ENCODE assay signal across 1 cellular context in genomic region chr10:103512591-103513382, GRCh38.
A peak's percentile ranks its signal among the peaks of the same experiment; 100 is the strongest.
TF ChIP-seq lines count a peak whose summit lies in the region.

No MANE protein-coding gene starts in this region.

TF ChIP-seq in HepG2, 621 proteins besides CTCF, POLR2A, EP300 and RAD21 (continued from another document and continues in another):
- TF ChIP-seq, protein P1, sequence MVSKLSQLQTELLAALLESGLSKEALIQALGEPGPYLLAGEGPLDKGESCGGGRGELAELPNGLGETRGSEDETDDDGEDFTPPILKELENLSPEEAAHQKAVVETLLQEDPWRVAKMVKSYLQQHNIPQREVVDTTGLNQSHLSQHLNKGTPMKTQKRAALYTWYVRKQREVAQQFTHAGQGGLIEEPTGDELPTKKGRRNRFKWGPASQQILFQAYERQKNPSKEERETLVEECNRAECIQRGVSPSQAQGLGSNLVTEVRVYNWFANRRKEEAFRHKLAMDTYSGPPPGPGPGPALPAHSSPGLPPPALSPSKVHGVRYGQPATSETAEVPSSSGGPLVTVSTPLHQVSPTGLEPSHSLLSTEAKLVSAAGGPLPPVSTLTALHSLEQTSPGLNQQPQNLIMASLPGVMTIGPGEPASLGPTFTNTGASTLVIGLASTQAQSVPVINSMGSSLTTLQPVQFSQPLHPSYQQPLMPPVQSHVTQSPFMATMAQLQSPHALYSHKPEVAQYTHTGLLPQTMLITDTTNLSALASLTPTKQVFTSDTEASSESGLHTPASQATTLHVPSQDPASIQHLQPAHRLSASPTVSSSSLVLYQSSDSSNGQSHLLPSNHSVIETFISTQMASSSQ (IDR thresholded peaks at IDR 0.05; ENCODE audit: low read depth) = peak; percentile 49; the same call in 1 of the 2 replicates
- TF ChIP-seq, protein P1 (CRISPR knock-in tag; IDR thresholded peaks at IDR 0.05; ENCODE audit: borderline replicate concordance) = peak; percentile 61; the same call in 1 of the 2 replicates
- peak; percentile 18; the same call in 1 of the 2 replicates for TF ChIP-seq MAX (IDR thresholded peaks at IDR 0.05)
- TF ChIP-seq FOXA3 (CRISPR knock-in tag; IDR thresholded peaks at IDR 0.05) = peak; percentile 29; the same call in 1 of the 2 replicates
- no peak for TF ChIP-seq CBFB (CRISPR knock-in tag; IDR thresholded peaks at IDR 0.05)
- peak; percentile 47; the same call in 1 of the 2 replicates for TF ChIP-seq ELF1 (CRISPR knock-in tag; IDR thresholded peaks at IDR 0.05)
- TF ChIP-seq KAT8 (CRISPR knock-in tag; IDR thresholded peaks at IDR 0.05) = no peak
- peak; percentile 21; the same call in 1 of the 2 replicates for TF ChIP-seq BCL6 (CRISPR knock-in tag; IDR thresholded peaks at IDR 0.05)
- 0 out of 2 replicates have a peak, but pooled peaks have one; percentile 27 for TF ChIP-seq MXD4 (CRISPR knock-in tag; IDR thresholded peaks at IDR 0.05)
- TF ChIP-seq ZNF746 (CRISPR knock-in tag; IDR thresholded peaks at IDR 0.05) = peak; percentile 89
- TF ChIP-seq ZBTB7A (CRISPR knock-in tag; IDR thresholded peaks at IDR 0.05) = no peak
- TF ChIP-seq FOXA1 (IDR thresholded peaks at IDR 0.05) = no peak
- TF ChIP-seq FOXA1 (CRISPR knock-in tag; IDR thresholded peaks at IDR 0.05) = 0 out of 2 replicates have a peak, but pooled peaks have one; percentile 6
- peak; percentile 73; the same call in 1 of the 2 replicates for TF ChIP-seq TBX2 (CRISPR knock-in tag; IDR thresholded peaks at IDR 0.05; ENCODE audit: borderline replicate concordance)
- no peak for TF ChIP-seq RBAK (CRISPR knock-in tag; IDR thresholded peaks at IDR 0.05)
- no peak for TF ChIP-seq ZNF749 (CRISPR knock-in tag; IDR thresholded peaks at IDR 0.05; ENCODE audit: borderline replicate concordance)
- TF ChIP-seq ZNF460 (CRISPR knock-in tag; IDR thresholded peaks at IDR 0.05; ENCODE audit: borderline replicate concordance) = no peak
- TF ChIP-seq ZNF333 (CRISPR knock-in tag; IDR thresholded peaks at IDR 0.05; ENCODE audit: borderline replicate concordance) = no peak
- no peak for TF ChIP-seq ZNF780A (CRISPR knock-in tag; IDR thresholded peaks at IDR 0.05)
- no peak for TF ChIP-seq ZNF468 (CRISPR knock-in tag; IDR thresholded peaks at IDR 0.05)
- TF ChIP-seq, protein P2, sequence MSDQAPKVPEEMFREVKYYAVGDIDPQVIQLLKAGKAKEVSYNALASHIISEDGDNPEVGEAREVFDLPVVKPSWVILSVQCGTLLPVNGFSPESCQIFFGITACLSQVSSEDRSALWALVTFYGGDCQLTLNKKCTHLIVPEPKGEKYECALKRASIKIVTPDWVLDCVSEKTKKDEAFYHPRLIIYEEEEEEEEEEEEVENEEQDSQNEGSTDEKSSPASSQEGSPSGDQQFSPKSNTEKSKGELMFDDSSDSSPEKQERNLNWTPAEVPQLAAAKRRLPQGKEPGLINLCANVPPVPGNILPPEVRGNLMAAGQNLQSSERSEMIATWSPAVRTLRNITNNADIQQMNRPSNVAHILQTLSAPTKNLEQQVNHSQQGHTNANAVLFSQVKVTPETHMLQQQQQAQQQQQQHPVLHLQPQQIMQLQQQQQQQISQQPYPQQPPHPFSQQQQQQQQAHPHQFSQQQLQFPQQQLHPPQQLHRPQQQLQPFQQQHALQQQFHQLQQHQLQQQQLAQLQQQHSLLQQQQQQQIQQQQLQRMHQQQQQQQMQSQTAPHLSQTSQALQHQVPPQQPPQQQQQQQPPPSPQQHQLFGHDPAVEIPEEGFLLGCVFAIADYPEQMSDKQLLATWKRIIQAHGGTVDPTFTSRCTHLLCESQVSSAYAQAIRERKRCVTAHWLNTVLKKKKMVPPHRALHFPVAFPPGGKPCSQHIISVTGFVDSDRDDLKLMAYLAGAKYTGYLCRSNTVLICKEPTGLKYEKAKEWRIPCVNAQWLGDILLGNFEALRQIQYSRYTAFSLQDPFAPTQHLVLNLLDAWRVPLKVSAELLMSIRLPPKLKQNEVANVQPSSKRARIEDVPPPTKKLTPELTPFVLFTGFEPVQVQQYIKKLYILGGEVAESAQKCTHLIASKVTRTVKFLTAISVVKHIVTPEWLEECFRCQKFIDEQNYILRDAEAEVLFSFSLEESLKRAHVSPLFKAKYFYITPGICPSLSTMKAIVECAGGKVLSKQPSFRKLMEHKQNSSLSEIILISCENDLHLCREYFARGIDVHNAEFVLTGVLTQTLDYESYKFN (CRISPR knock-in tag; conservative IDR thresholded peaks at IDR 0.05) = peak; percentile 47; the same call in 1 of the 2 replicates
- peak; percentile 68 for TF ChIP-seq TEAD3 (CRISPR knock-in tag; optimal IDR thresholded peaks at IDR 0.05; ENCODE audit: borderline replicate concordance)
- no peak for TF ChIP-seq SNAPC4 (CRISPR knock-in tag; IDR thresholded peaks at IDR 0.05)
- TF ChIP-seq SP2 (CRISPR knock-in tag; IDR thresholded peaks at IDR 0.05) = no peak
- no peak for TF ChIP-seq ZNF850 (CRISPR knock-in tag; conservative IDR thresholded peaks at IDR 0.05)
- TF ChIP-seq AHDC1 (CRISPR knock-in tag; IDR thresholded peaks at IDR 0.05; ENCODE audit: borderline replicate concordance) = 0 out of 2 replicates have a peak, but pooled peaks have one; percentile 36
- TF ChIP-seq FOXP1 (IDR thresholded peaks at IDR 0.05) = no peak
- peak; percentile 39; the same call in 1 of the 2 replicates for TF ChIP-seq FOXP1 (CRISPR knock-in tag; IDR thresholded peaks at IDR 0.05)
- TF ChIP-seq MEIS2 (CRISPR knock-in tag; IDR thresholded peaks at IDR 0.05) = peak; percentile 39; the same call in 1 of the 2 replicates
- TF ChIP-seq ARHGAP35 (CRISPR knock-in tag; IDR thresholded peaks at IDR 0.05; ENCODE audit: borderline replicate concordance) = no peak
- no peak for TF ChIP-seq ZFP90 (CRISPR knock-in tag; IDR thresholded peaks at IDR 0.05; ENCODE audit: borderline replicate concordance)
- peak; percentile 53; the same call in 1 of the 2 replicates for TF ChIP-seq PITX1 (CRISPR knock-in tag; IDR thresholded peaks at IDR 0.05)
- TF ChIP-seq, protein P3, sequence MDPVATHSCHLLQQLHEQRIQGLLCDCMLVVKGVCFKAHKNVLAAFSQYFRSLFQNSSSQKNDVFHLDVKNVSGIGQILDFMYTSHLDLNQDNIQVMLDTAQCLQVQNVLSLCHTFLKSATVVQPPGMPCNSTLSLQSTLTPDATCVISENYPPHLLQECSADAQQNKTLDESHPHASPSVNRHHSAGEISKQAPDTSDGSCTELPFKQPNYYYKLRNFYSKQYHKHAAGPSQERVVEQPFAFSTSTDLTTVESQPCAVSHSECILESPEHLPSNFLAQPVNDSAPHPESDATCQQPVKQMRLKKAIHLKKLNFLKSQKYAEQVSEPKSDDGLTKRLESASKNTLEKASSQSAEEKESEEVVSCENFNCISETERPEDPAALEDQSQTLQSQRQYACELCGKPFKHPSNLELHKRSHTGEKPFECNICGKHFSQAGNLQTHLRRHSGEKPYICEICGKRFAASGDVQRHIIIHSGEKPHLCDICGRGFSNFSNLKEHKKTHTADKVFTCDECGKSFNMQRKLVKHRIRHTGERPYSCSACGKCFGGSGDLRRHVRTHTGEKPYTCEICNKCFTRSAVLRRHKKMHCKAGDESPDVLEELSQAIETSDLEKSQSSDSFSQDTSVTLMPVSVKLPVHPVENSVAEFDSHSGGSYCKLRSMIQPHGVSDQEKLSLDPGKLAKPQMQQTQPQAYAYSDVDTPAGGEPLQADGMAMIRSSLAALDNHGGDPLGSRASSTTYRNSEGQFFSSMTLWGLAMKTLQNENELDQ (CRISPR knock-in tag; IDR thresholded peaks at IDR 0.05; ENCODE audit: borderline replicate concordance) = no peak
- TF ChIP-seq ZNF776 (CRISPR knock-in tag; IDR thresholded peaks at IDR 0.05) = no peak
- TF ChIP-seq KDM3A (CRISPR knock-in tag; IDR thresholded peaks at IDR 0.05; ENCODE audit: low read depth) = no peak
- 0 out of 2 replicates have a peak, but pooled peaks have one; percentile 18 for TF ChIP-seq GATAD2A (CRISPR knock-in tag; IDR thresholded peaks at IDR 0.05)
- peak; percentile 43; the same call in 1 of the 2 replicates for TF ChIP-seq PATZ1 (CRISPR knock-in tag; IDR thresholded peaks at IDR 0.05)
